Comparison of ENCODE assay signal across 9 cellular contexts in the genomic region with DNA sequence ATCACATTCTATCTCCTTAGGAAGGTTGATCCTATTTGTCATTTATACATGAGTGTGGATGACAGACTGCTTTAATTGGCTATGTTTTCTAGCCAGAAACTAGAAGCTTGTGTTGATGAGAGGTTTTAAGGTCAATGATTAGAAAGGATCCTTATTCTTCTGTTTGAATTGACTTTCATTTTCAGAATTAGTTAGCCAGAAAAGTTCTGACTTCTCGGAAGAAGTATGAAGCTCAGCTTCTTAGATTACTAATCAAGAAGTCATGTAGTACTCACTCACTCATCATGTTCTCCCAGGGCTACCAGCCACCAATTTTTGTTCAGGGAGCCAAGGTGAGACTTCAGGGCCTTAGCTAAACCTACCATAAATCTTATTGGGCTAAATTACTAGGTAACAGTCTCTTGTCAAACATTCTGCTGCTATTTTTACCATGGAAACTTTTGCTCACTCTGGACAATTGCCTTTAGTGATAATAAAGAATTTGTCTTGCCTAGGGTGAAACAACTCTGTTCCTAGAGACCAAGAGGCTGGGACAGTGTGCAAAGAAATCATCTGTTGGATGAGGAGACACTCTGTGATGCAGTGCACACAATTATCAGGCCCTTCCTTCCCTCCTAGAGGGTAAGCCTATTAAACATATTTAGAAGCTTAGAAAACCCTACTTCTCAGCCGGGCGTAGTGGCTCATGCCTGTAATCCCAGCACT.
DNase-seq lines count a peak whose midpoint lies in the region; ATAC-seq, FAIRE-seq and TF ChIP-seq lines count a peak whose summit lies in the region.
"Had no signal": no experiment of that assay in that cellular context is flagged by ENCODE, and none has a peak within 500 bp of the region (broad histone marks: within the 10 kb centered on the region; RNA-seq: fewer than 3 reads in every experiment).

No MANE protein-coding gene starts in this region.

- H3K36me3 ChIP-seq in CD4-positive, CD25-positive, alpha-beta regulatory T cell (ENCODE audit: control insufficient read depth, insufficient read depth, low read length): peaks cover 22% of the 10 kb centered on the region
- no peaks in the 10 kb centered on the region for H3K36me3 ChIP-seq in GM12878 (ENCODE audit: control insufficient read depth in 2 of 2, insufficient read depth in 2 of 2, low read length in 1 of 2)

- FAIRE-seq in GM12878 (lab: Jason Lieb, UNC): no peak

- BruUV-seq in GM12878 (replicated peaks; lab: Mats Ljungman, UMichigan): no TSS peak

- H3K36me3 Mint-ChIP-seq in CD4-positive, CD25-positive, alpha-beta regulatory T cell: peaks cover 28% of the 10 kb centered on the region
- H3K36me3 Mint-ChIP-seq in mesothelial cell of epicardium: peaks cover 14% of the 10 kb centered on the region

- POLR2A ChIA-PET in GM12878 (lab: Charles Lee): interaction anchor here (0.7 to 3.1 kb wide), 17 partner anchors 11 to 912 kb away, joined by 3 to 24 read pairs (median 4); no protein-coding TSS in a partner anchor

- SMC1A ChIA-PET in GM12878 (lab: Charles Lee; ENCODE audit: uncharacterized antibody, unreplicated experiment): interaction anchor here (0.7 to 3.5 kb wide), 26 partner anchors 8 to 175 kb away, joined by 3 to 21 read pairs (median 6); no protein-coding TSS in a partner anchor

- peak overlapping the region; percentile 38 to 89 (median 70) for H3K27ac Mint-ChIP-seq in CD4-positive, CD25-positive, alpha-beta regulatory T cell
- no peak overlapping the region for H3K27ac Mint-ChIP-seq in mesothelial cell of epicardium

- peak overlapping the region; percentile 24 for H3K27ac ChIP-seq in CD4-positive, CD25-positive, alpha-beta regulatory T cell (ENCODE audit: insufficient read depth, low read length, poor library complexity, severe bottlenecking)
- H3K27ac ChIP-seq in GM12878 (ENCODE audit: control insufficient read depth, insufficient read depth): peak overlapping the region; percentile 94

- no peaks in the 10 kb centered on the region for H3K27me3 ChIP-seq in CD4-positive, CD25-positive, alpha-beta regulatory T cell (ENCODE audit: control insufficient read depth, insufficient read depth, low read length)
- no peaks in the 10 kb centered on the region for H3K27me3 ChIP-seq in GM12878 (replicated peaks in 1 of 2; ENCODE audit: control insufficient read depth in 2 of 2, insufficient read depth in 2 of 2, low read length in 1 of 2)

- peak overlapping the region; percentile 71 for H2AFZ ChIP-seq in GM12878 (ENCODE audit: control insufficient read depth, low read depth, low read length)

- TF ChIP-seq RAD21 in GM12878 (IDR thresholded peaks at IDR 0.05; ENCODE audit: insufficient read depth, low read depth, low read length): no peak

- H3K9ac ChIP-seq in GM12878 (ENCODE audit: control insufficient read depth, insufficient read depth, low read length): peak overlapping the region; percentile 67

- peak in 1 of 3 donors; percentile 85 for DNase-seq in CD4-positive, CD25-positive, alpha-beta regulatory T cell
- DNase-seq in GM12878 (ENCODE audit: low read depth, low spot score): peak; percentile 69
- no peak for DNase-seq in mesothelial cell of epicardium (ENCODE audit: low spot score in 2 of 2, unreplicated experiment in 2 of 2)
- no peak for DNase-seq in effector CD8-positive, alpha-beta T cell (lab: John Stamatoyannopoulos, UW)
- no peak for DNase-seq in NOMO-1 treated with dmso at 0.1 percent for 144 hours (lab: John Stamatoyannopoulos, UW; ENCODE audit: unreplicated experiment)
- no peak for DNase-seq in AG08396 (ENCODE audit: low spot score)
- DNase-seq: DMS79 had no signal

- peaks cover 12 to 20% (median 18%) of the 10 kb centered on the region in 4 donors for H3K4me1 Mint-ChIP-seq in CD4-positive, CD25-positive, alpha-beta regulatory T cell
- peaks cover 2% of the 10 kb centered on the region for H3K4me1 Mint-ChIP-seq in mesothelial cell of epicardium

- no peaks in the 10 kb centered on the region for H3K79me2 ChIP-seq in GM12878 (ENCODE audit: control insufficient read depth, insufficient read depth, low read length)

- peak overlapping the region in 1 of 4 donors; percentile 18 for H3K4me3 Mint-ChIP-seq in CD4-positive, CD25-positive, alpha-beta regulatory T cell
- no peak overlapping the region for H3K4me3 Mint-ChIP-seq in mesothelial cell of epicardium

- WGBS in GM12878 (ENCODE audit: insufficient coverage, insufficient replicate concordance, low lambda C conversion rate, missing lambda C conversion rate): 53% methylated on average over 3 of the region's 3 CpGs

- H3K4me1 ChIP-seq in CD4-positive, CD25-positive, alpha-beta regulatory T cell (ENCODE audit: control insufficient read depth, insufficient read depth, low read length, poor library complexity, severe bottlenecking): no peaks in the 10 kb centered on the region
- peaks cover 18% of the 10 kb centered on the region for H3K4me1 ChIP-seq in GM12878 (ENCODE audit: control insufficient read depth, insufficient read depth, low read length)

- peak overlapping the region; percentile 90 for H3K4me2 ChIP-seq in GM12878 (ENCODE audit: control insufficient read depth, insufficient read depth)

- H3K4me3 ChIP-seq in CD4-positive, CD25-positive, alpha-beta regulatory T cell (ENCODE audit: low read depth, low read length): peak overlapping the region; percentile 29
- H3K4me3 ChIP-seq in GM12878: no peak overlapping the region

- in situ Hi-C loops in GM12878 (cut with MboI): no loop called here

- no peaks in the 10 kb centered on the region for H3K9me3 ChIP-seq in CD4-positive, CD25-positive, alpha-beta regulatory T cell (ENCODE audit: control insufficient read depth in 2 of 2, low read length in 2 of 2)
- no peaks in the 10 kb centered on the region for H3K9me3 ChIP-seq in GM12878 (replicated peaks; ENCODE audit: control insufficient read depth, insufficient read depth, low read length)

- peak; percentile 40 to 60 for ATAC-seq in CD4-positive, CD25-positive, alpha-beta regulatory T cell (ENCODE audit: low read depth in 2 of 2)
- ATAC-seq in GM19395 (IDR thresholded peaks at IDR 0.05; ENCODE audit: unreplicated experiment) (peak; percentile 88), HG03354 (IDR thresholded peaks at IDR 0.05; ENCODE audit: poor library complexity, severe bottlenecking, unreplicated experiment) (peak; percentile 91), GM12878 (peak; percentile 96)

- RAD21 ChIA-PET in GM12878 (lab: Charles Lee; ENCODE audit: unreplicated experiment): interaction anchor here (1.0 to 3.7 kb wide), 17 partner anchors 12 to 180 kb away, joined by 3 to 34 read pairs (median 5); no protein-coding TSS in a partner anchor

- intact Hi-C loops in GM12878 (cut with micrococcal nuclease; ENCODE audit: unreplicated experiment): loop anchor here (1.0 to 2.0 kb wide), 2 partner anchors 35 to 91 kb away; no protein-coding TSS in a partner anchor

- CTCF ChIA-PET in GM12878 (lab: Yijun Ruan, JAX): interaction anchor here (0.6 to 2.2 kb wide), 15 partner anchors 10 to 450 kb away, joined by 3 to 9 read pairs (median 3); no protein-coding TSS in a partner anchor

- TF ChIP-seq CTCF in GM12878 (IDR thresholded peaks at IDR 0.05 in 2 of 3, conservative IDR thresholded peaks at IDR 0.05 in 1 of 3; ENCODE audit: control insufficient read depth in 2 of 3, extremely low read depth in 1 of 3, insufficient read depth in 1 of 3, low read depth in 3 of 3, low read length in 3 of 3) (no peak), mesothelial cell of epicardium (IDR thresholded peaks at IDR 0.05; ENCODE audit: unreplicated experiment) (no peak)

- no peaks in the 10 kb centered on the region for H3K9me3 Mint-ChIP-seq in CD4-positive, CD25-positive, alpha-beta regulatory T cell
- H3K9me3 Mint-ChIP-seq in mesothelial cell of epicardium: no peaks in the 10 kb centered on the region

- TF ChIP-seq EP300 in GM12878 (IDR thresholded peaks at IDR 0.05; ENCODE audit: borderline replicate concordance in 1 of 2, control insufficient read depth in 1 of 2, low read depth in 2 of 2, low read length in 2 of 2): no peak

- H3K27me3 Mint-ChIP-seq in CD4-positive, CD25-positive, alpha-beta regulatory T cell: no peaks in the 10 kb centered on the region
- no peaks in the 10 kb centered on the region for H3K27me3 Mint-ChIP-seq in mesothelial cell of epicardium (ENCODE audit: low read depth)

- H4K20me1 ChIP-seq in GM12878 (ENCODE audit: control insufficient read depth, insufficient read depth): no peaks in the 10 kb centered on the region

- TF ChIP-seq POLR2A in GM12878 (IDR thresholded peaks at IDR 0.05; ENCODE audit: low read depth, low read length): no peak

TF ChIP-seq in GM12878, 131 proteins besides CTCF, POLR2A, EP300 and RAD21 (continues in another document):
- no peak; the same call in 1 of the 2 replicates for TF ChIP-seq FOXM1 (IDR thresholded peaks at IDR 0.05; ENCODE audit: low read depth, low read length)
- TF ChIP-seq BHLHE40 (IDR thresholded peaks at IDR 0.05; ENCODE audit: borderline replicate concordance in 1 of 2, low read depth in 2 of 2, low read length in 1 of 2): no peak
- TF ChIP-seq DPF2 (IDR thresholded peaks at IDR 0.05): 0 out of 2 replicates have a peak, but pooled peaks have one; percentile 36
- TF ChIP-seq, protein P1, sequence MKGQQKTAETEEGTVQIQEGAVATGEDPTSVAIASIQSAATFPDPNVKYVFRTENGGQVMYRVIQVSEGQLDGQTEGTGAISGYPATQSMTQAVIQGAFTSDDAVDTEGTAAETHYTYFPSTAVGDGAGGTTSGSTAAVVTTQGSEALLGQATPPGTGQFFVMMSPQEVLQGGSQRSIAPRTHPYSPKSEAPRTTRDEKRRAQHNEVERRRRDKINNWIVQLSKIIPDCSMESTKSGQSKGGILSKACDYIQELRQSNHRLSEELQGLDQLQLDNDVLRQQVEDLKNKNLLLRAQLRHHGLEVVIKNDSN (IDR thresholded peaks at IDR 0.05; ENCODE audit: borderline replicate concordance, extremely low read length, insufficient read depth, low read depth, low read length): no peak
- TF ChIP-seq KLF5 (IDR thresholded peaks at IDR 0.05; ENCODE audit: partially characterized antibody): no peak
- no peak for TF ChIP-seq STAT1 (conservative IDR thresholded peaks at IDR 0.05)
- peak; percentile 40; the same call in 1 of the 2 replicates for TF ChIP-seq IRF4 (IDR thresholded peaks at IDR 0.05; ENCODE audit: low read depth, low read length)
